ENCODE assay signal across 2 cellular contexts in the genomic region with DNA sequence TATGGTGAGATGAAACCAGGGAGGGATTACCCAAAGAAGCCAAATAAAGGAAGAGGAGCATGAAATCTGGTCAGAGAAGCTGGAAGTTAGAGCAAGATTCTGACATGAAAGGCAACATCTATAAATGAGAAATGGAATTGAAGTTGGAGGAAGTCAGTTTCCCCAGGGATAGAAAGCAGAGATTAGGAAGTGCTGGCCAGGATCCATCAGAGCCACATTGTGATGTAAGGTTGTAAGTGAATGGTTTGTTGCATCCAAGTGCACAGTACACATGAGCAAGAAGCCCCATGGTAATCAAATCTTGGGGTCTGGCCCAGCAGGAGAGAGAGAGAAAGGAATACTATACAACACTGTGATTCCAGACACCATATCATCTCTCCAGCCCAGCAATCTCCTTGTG.
TF ChIP-seq lines count a peak whose summit lies in the region.

No MANE protein-coding gene starts in this region.

TF ChIP-seq in GM23338, 12 proteins besides CTCF, POLR2A, EP300 and RAD21:
- no peak for TF ChIP-seq EZH2 (IDR thresholded peaks at IDR 0.05; ENCODE audit: low read depth, unreplicated experiment)
- TF ChIP-seq, protein P1, sequence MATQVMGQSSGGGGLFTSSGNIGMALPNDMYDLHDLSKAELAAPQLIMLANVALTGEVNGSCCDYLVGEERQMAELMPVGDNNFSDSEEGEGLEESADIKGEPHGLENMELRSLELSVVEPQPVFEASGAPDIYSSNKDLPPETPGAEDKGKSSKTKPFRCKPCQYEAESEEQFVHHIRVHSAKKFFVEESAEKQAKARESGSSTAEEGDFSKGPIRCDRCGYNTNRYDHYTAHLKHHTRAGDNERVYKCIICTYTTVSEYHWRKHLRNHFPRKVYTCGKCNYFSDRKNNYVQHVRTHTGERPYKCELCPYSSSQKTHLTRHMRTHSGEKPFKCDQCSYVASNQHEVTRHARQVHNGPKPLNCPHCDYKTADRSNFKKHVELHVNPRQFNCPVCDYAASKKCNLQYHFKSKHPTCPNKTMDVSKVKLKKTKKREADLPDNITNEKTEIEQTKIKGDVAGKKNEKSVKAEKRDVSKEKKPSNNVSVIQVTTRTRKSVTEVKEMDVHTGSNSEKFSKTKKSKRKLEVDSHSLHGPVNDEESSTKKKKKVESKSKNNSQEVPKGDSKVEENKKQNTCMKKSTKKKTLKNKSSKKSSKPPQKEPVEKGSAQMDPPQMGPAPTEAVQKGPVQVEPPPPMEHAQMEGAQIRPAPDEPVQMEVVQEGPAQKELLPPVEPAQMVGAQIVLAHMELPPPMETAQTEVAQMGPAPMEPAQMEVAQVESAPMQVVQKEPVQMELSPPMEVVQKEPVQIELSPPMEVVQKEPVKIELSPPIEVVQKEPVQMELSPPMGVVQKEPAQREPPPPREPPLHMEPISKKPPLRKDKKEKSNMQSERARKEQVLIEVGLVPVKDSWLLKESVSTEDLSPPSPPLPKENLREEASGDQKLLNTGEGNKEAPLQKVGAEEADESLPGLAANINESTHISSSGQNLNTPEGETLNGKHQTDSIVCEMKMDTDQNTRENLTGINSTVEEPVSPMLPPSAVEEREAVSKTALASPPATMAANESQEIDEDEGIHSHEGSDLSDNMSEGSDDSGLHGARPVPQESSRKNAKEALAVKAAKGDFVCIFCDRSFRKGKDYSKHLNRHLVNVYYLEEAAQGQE (IDR thresholded peaks at IDR 0.05; ENCODE audit: unreplicated experiment) = no peak

TF ChIP-seq in H1, 55 proteins besides CTCF, POLR2A, EP300 and RAD21:
- no peak for TF ChIP-seq YY1 (IDR thresholded peaks at IDR 0.05; ENCODE audit: low read depth, low read length)
- no peak for TF ChIP-seq BRCA1 (IDR thresholded peaks at IDR 0.05; ENCODE audit: low read depth, low read length)
- no peak for TF ChIP-seq GTF2F1 (IDR thresholded peaks at IDR 0.05; ENCODE audit: borderline replicate concordance, low read depth, low read length)
- no peak for TF ChIP-seq KDM5A (IDR thresholded peaks at IDR 0.05; ENCODE audit: low read length)
- TF ChIP-seq, protein P2, sequence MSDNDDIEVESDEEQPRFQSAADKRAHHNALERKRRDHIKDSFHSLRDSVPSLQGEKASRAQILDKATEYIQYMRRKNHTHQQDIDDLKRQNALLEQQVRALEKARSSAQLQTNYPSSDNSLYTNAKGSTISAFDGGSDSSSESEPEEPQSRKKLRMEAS (IDR thresholded peaks at IDR 0.05) = no peak
- no peak for TF ChIP-seq KDM1A (IDR thresholded peaks at IDR 0.05; ENCODE audit: borderline replicate concordance, low read length)
- no peak for TF ChIP-seq CHD1 (IDR thresholded peaks at IDR 0.05; ENCODE audit: low read depth, low read length)
- no peak for TF ChIP-seq NANOG (IDR thresholded peaks at IDR 0.05; ENCODE audit: insufficient read depth, low read depth, low read length, poor library complexity, severe bottlenecking)
- TF ChIP-seq SP1 (IDR thresholded peaks at IDR 0.05; ENCODE audit: low read depth, low read length) = no peak
- no peak for TF ChIP-seq ZNF274 (IDR thresholded peaks at IDR 0.05; ENCODE audit: borderline replicate concordance, extremely low read depth, low read length)
